Comparison of ENCODE assay signal across 4 cellular contexts in the genomic region with DNA sequence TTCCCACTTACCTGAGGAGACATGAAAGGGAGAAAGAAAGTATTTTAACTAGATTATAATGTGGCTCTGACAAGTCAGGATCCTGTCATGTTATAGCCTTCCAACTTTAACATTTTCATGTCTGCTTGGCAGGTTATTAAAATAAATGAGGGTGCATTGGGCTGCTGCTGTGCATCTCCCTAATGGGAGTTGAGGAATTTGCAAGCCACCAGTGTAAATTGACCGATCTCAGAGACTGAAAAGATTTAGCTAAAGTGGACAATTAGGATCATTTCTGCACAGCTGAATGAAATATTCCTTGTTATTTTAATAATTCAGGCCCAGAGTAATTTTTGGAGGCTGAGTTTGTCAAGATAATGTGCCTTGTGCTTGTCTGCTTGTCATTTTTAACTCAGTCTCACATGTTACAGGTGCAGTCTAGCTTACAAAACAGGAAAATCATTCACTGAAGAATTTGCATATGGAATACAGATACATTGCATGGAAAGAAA.
"Had no signal": no experiment of that assay in that cellular context is flagged by ENCODE, and none has a peak within 500 bp of the region (broad histone marks: within the 10 kb centered on the region; RNA-seq: fewer than 3 reads in every experiment).

No MANE protein-coding gene starts in this region.

- H3K4me3 ChIP-seq: GM23338 had no signal

- H3K9me3 Mint-ChIP-seq: GM23338 had no signal

- H3K4me3 Mint-ChIP-seq: GM23338, H9 had no signal

- H3K27ac Mint-ChIP-seq: GM23338, H9 had no signal

- H2AFZ ChIP-seq: GM23338 had no signal

- H3K4me1 Mint-ChIP-seq: GM23338, H9 had no signal

- DNase-seq: H9, HCEC 1CT, IMR-90 had no signal

- H3K4me2 ChIP-seq: GM23338 had no signal
